In genomic region chr10:73238990-73239566, GRCh38 we compare ENCODE assay signal across 26 cellular contexts.
"Had no signal": no experiment of that assay in that cellular context is flagged by ENCODE, and none has a peak within 500 bp of the region (broad histone marks: within the 10 kb centered on the region; RNA-seq: fewer than 3 reads in every experiment).

No MANE protein-coding gene starts in this region.

- H3K4me3 ChIP-seq: coronary artery, dorsolateral prefrontal cortex, esophagus squamous epithelium, gastrocnemius medialis, heart right ventricle, left lung, lower lobe of right lung, mucosa of descending colon had no signal

- H3K9me3 Mint-ChIP-seq: mesothelial cell of epicardium; naive B cell; naive thymus-derived CD8-positive, alpha-beta T cell had no signal

- H3K4me3 Mint-ChIP-seq: mesothelial cell of epicardium; naive B cell; naive thymus-derived CD8-positive, alpha-beta T cell had no signal

- H3K4me1 ChIP-seq: lower lobe of right lung had no signal

- FAIRE-seq: endothelial cell of umbilical vein, islet of Langerhans, keratinocyte had no signal

- ATAC-seq: esophagus mucosa; gastrocnemius medialis; heart right ventricle; left cardiac atrium; left lung; left ventricle myocardium superior; lower lobe of right lung; mucosa of descending colon; naive thymus-derived CD8-positive, alpha-beta T cell had no signal

- H3K9me3 ChIP-seq: esophagus squamous epithelium, gastrocnemius medialis, heart right ventricle, left lung, lower lobe of right lung, mucosa of descending colon had no signal

- H3K27me3 Mint-ChIP-seq: naive B cell; naive thymus-derived CD8-positive, alpha-beta T cell had no signal

- H3K27me3 ChIP-seq: dorsolateral prefrontal cortex, esophagus squamous epithelium, gastrocnemius medialis, heart right ventricle, left lung had no signal

- H3K27ac ChIP-seq: coronary artery, dorsolateral prefrontal cortex, esophagus squamous epithelium, gastrocnemius medialis, heart right ventricle, left lung, lower lobe of right lung had no signal

- DNase-seq: dermis blood vessel endothelial cell; dorsolateral prefrontal cortex; effector CD4-positive, alpha-beta T cell; effector memory CD4-positive, alpha-beta T cell; esophagus squamous epithelium; foreskin fibroblast; foreskin melanocyte; gastrocnemius medialis; glutamatergic neuron; head of caudate nucleus; heart right ventricle; hippocampal formation; left cardiac atrium; left lung; left ventricle myocardium superior; lower lobe of right lung; mesenchymal stem cell; mucosa of descending colon; naive B cell; naive thymus-derived CD8-positive, alpha-beta T cell had no signal
